In the genomic region with DNA sequence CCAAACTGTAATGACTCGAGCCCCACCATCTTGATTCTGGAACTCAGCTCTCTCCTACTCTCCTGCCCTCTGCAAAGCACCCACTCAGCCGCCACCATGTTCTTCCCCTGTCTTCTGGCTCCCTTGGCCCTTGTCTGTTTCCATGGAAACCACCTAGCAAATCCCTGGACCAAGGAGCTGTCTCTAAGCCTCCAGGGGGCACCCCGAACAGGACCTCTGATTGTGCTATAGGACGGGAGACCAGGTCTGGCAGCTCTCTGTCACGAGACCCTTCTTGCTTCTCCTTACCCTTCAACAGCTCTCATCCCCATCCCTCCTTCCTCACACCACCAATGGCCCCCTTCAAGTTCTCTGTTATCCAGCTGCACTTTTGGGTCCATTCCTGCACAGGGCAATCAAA, we compare ENCODE assay signal across 18 cellular contexts.
DNase-seq lines count a peak whose midpoint lies in the region; ATAC-seq and TF ChIP-seq lines count a peak whose summit lies in the region.
"Had no signal": no experiment of that assay in that cellular context is flagged by ENCODE, and none has a peak within 500 bp of the region (broad histone marks: within the 10 kb centered on the region; RNA-seq: fewer than 3 reads in every experiment).

No MANE protein-coding gene starts in this region.

- H3K36me3 ChIP-seq in H7 (replicated peaks; ENCODE audit: control insufficient read depth, insufficient read depth, low read length) (no peaks in the 10 kb centered on the region), iPS DF 6.9 (ENCODE audit: control insufficient read depth, insufficient read depth, low read length) (no peaks in the 10 kb centered on the region), neuronal stem cell (replicated peaks in 1 of 2; ENCODE audit: control insufficient read depth in 2 of 2, insufficient read depth in 2 of 2, low read length in 2 of 2) (no peaks in the 10 kb centered on the region)
- H3K36me3 ChIP-seq: BLaER1 treated with 17β-estradiol and CSF1 and Interleukin-3, amounts not matched to agents 10 nM and 100 nM; SJCRH30 had no signal

- no peak overlapping the region for H4K8ac ChIP-seq in neuronal stem cell (ENCODE audit: low read depth, low read length)

- POLR2A ChIA-PET in WTC11 (lab: Charles Lee): no interaction called here

- H3K4me3 Mint-ChIP-seq in WTC11: no peak overlapping the region
- H3K4me3 Mint-ChIP-seq: CD8-positive, alpha-beta T cell had no signal

- H3K4me1 Mint-ChIP-seq in WTC11: 0 out of 2 replicates have a peak, but pooled peaks cover 2% of the 10 kb centered on the region

- H3K4me1 ChIP-seq in iPS DF 6.9 (ENCODE audit: control insufficient read depth, insufficient read depth, low read length) (no peaks in the 10 kb centered on the region; the same call in 1 of the 2 replicates), neuronal stem cell (ENCODE audit: control insufficient read depth in 2 of 2, insufficient read depth in 1 of 2, low read depth in 1 of 2, low read length in 2 of 2) (peaks cover 0 to 2% of the 10 kb centered on the region in 2 donors)
- H3K4me1 ChIP-seq: SJCRH30 had no signal

- no peak overlapping the region for H3K27ac Mint-ChIP-seq in WTC11
- no peak overlapping the region for H3K27ac Mint-ChIP-seq in activated naive CD4-positive, alpha-beta T cell treated with anti-CD3 and anti-CD28 coated beads, Interleukin-2, amount 50 U/mL, for 72 hours
- H3K27ac Mint-ChIP-seq: CD8-positive, alpha-beta T cell had no signal

- H3K4me3 ChIP-seq in H7 (ENCODE audit: insufficient read depth, low read depth, low read length) (no peak overlapping the region), iPS DF 6.9 (ENCODE audit: low read length) (no peak overlapping the region), neuronal stem cell (ENCODE audit: low read length in 2 of 2) (no peak overlapping the region)
- H3K4me3 ChIP-seq: BLaER1 treated with 17β-estradiol and CSF1 and Interleukin-3, amounts not matched to agents 10 nM and 100 nM; PC-9; SJCRH30 had no signal

- no peak overlapping the region for H3K27ac ChIP-seq in iPS DF 6.9 (ENCODE audit: low read length)
- H3K27ac ChIP-seq in neuronal stem cell (replicated peaks; ENCODE audit: low read length): no peak overlapping the region
- H3K27ac ChIP-seq: BLaER1 treated with 17β-estradiol and CSF1 and Interleukin-3, amounts not matched to agents 10 nM and 100 nM; PC-9; SJCRH30 had no signal

- no peak overlapping the region for H3K14ac ChIP-seq in neuronal stem cell (ENCODE audit: low read length)

- no peaks in the 10 kb centered on the region for H3K79me1 ChIP-seq in neuronal stem cell (ENCODE audit: low read depth, low read length)

- H3K9me3 ChIP-seq in iPS DF 6.9 (ENCODE audit: control insufficient read depth, insufficient read depth, low read length) (no peaks in the 10 kb centered on the region), neuronal stem cell (replicated peaks in 1 of 2; ENCODE audit: control insufficient read depth in 2 of 2, insufficient read depth in 1 of 2, low read depth in 1 of 2, low read length in 2 of 2) (no peaks in the 10 kb centered on the region)
- H3K9me3 ChIP-seq: SJCRH30 had no signal

- H3K23ac ChIP-seq in neuronal stem cell (ENCODE audit: low read depth, low read length, poor library complexity): no peak overlapping the region

- H3K27me3 ChIP-seq in H7 (ENCODE audit: control insufficient read depth, insufficient read depth, low read length): no peaks in the 10 kb centered on the region
- H3K27me3 ChIP-seq in iPS DF 6.9 (ENCODE audit: control insufficient read depth, insufficient read depth, low read length): no peaks in the 10 kb centered on the region
- H3K27me3 ChIP-seq in neuronal stem cell (ENCODE audit: control insufficient read depth in 3 of 3, insufficient read depth in 3 of 3, low read depth in 1 of 3, low read length in 3 of 3): no peaks in the 10 kb centered on the region
- H3K27me3 ChIP-seq: SJCRH30 had no signal

- DNase-seq in H7: peak; percentile 86
- DNase-seq in WTC11 (ENCODE audit: low spot score): peak; percentile 57
- DNase-seq in iPS DF 6.9 (ENCODE audit: low read depth, low spot score): peak; percentile 13
- DNase-seq in neuronal stem cell (ENCODE audit: low spot score): peak; percentile 8
- no peak for DNase-seq in activated CD4-positive, CD25-positive, alpha-beta regulatory T cell (lab: John Stamatoyannopoulos, UW)
- DNase-seq in activated naive CD4-positive, alpha-beta T cell treated with anti-CD3 and anti-CD28 coated beads, Interleukin-2, amount 50 U/mL, for 72 hours (ENCODE audit: low spot score in 2 of 2): no peak
- DNase-seq in NCI-H1105 treated with DMSO at 0.1 percent for 48 hours (lab: John Stamatoyannopoulos, UW): no peak
- DNase-seq: CD8-positive, alpha-beta T cell; DMS53; HCEC 1CT; MM.1S; NCI-H1105; NCI-H1694; NCI-H2081 treated with DMSO at 0.1 percent for 48 hours; NCI-H226; PC-9; SJCRH30 had no signal

- no peak overlapping the region for H3K4me2 ChIP-seq in neuronal stem cell (ENCODE audit: insufficient read depth, low read length, poor library complexity, severe bottlenecking)
- H3K4me2 ChIP-seq: BLaER1 treated with 17β-estradiol and CSF1 and Interleukin-3, amounts not matched to agents 10 nM and 100 nM; PC-9 had no signal

- no CpG with 5 or more reads among the region's 5 CpGs for WGBS in iPS DF 6.9 (ENCODE audit: insufficient coverage, insufficient read length)
- WGBS in neuronal stem cell (ENCODE audit: extremely low coverage in 2 of 2, insufficient read length in 2 of 2, insufficient replicate concordance in 1 of 2), 2 donors: no CpG with 5 or more reads among the region's 5 CpGs

- H4K91ac ChIP-seq in neuronal stem cell (ENCODE audit: low read depth, low read length, poor library complexity): no peak overlapping the region

- H2AK5ac ChIP-seq in neuronal stem cell (ENCODE audit: low read depth, low read length): no peak overlapping the region

- no peak overlapping the region for H3K9ac ChIP-seq in neuronal stem cell (ENCODE audit: low read depth, low read length, poor library complexity)
- H3K9ac ChIP-seq: BLaER1 treated with 17β-estradiol and CSF1 and Interleukin-3, amounts not matched to agents 10 nM and 100 nM had no signal

- no peaks in the 10 kb centered on the region for H3K27me3 Mint-ChIP-seq in WTC11 (ENCODE audit: low read depth)

- H3K4ac ChIP-seq in neuronal stem cell (ENCODE audit: low read length): no peak overlapping the region

- H2BK5ac ChIP-seq in neuronal stem cell (ENCODE audit: low read length): no peak overlapping the region

- no peaks in the 10 kb centered on the region for H3K9me3 Mint-ChIP-seq in WTC11
- H3K9me3 Mint-ChIP-seq in activated naive CD4-positive, alpha-beta T cell treated with anti-CD3 and anti-CD28 coated beads, Interleukin-2, amount 50 U/mL, for 72 hours: no peaks in the 10 kb centered on the region

- peak overlapping the region; percentile 33 for H3K18ac ChIP-seq in neuronal stem cell (ENCODE audit: low read length)

- no peaks in the 10 kb centered on the region for H3K36me3 Mint-ChIP-seq in WTC11
- H3K36me3 Mint-ChIP-seq in activated naive CD4-positive, alpha-beta T cell treated with anti-CD3 and anti-CD28 coated beads, Interleukin-2, amount 50 U/mL, for 72 hours: no peaks in the 10 kb centered on the region
- H3K36me3 Mint-ChIP-seq: CD8-positive, alpha-beta T cell had no signal

- H2BK12ac ChIP-seq in neuronal stem cell (ENCODE audit: low read length): no peak overlapping the region

- TF ChIP-seq CTCF in WTC11 (IDR thresholded peaks at IDR 0.05): no peak

- no peak overlapping the region for H2BK120ac ChIP-seq in neuronal stem cell (ENCODE audit: low read depth, low read length)

- CTCF ChIA-PET in WTC11 (lab: Charles Lee): interaction anchor here (0.8 to 2.2 kb wide), 8 partner anchors 9 to 1371 kb away, joined by 3 to 17 read pairs (median 4); no protein-coding TSS in a partner anchor

- peak; percentile 91 for ATAC-seq in WTC11
- no peak for ATAC-seq in activated naive CD4-positive, alpha-beta T cell treated with anti-CD3 and anti-CD28 coated beads, Interleukin-2, amount 50 U/mL, for 72 hours
- ATAC-seq: CD8-positive, alpha-beta T cell had no signal

- no peak overlapping the region for H2AFZ ChIP-seq in neuronal stem cell (ENCODE audit: low read length)
- H2AFZ ChIP-seq: PC-9 had no signal

- no peak overlapping the region for H2BK15ac ChIP-seq in neuronal stem cell (ENCODE audit: low read length)

TF ChIP-seq in WTC11, 78 proteins besides CTCF, POLR2A, EP300 and RAD21:
- TF ChIP-seq, protein P1, sequence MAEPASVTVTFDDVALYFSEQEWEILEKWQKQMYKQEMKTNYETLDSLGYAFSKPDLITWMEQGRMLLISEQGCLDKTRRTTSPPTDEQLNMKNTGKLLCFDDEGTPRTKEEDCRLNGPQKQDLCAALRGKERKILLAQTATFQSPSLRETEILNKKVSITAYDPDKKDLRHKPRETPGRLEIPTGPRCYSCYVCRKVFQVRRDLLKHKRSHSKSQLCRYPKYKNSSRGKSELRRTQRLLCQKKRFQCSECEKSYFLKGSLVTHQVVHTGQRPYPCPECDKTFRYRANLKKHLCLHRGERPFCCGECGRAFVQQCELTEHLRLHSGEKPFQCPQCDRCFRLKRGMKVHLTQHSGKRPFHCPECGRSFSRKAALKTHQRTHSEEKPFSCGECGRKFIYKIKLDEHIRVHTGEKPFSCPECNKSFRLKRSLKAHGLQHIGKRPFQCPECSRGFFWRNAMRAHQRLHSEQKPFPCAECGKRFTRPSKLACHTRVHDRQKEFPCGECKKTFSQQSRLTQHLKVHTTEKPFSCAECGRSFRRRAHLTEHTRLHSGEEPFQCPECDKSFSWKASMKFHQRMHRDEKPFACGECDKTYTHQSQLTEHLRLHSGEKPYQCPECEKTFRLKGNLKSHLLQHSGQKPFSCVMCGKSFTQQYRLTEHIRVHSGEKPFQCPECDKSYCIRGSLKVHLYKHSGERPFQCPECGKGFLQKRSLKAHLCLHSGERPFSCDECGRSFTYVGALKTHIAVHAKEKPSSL (CRISPR knock-in tag; conservative IDR thresholded peaks at IDR 0.05): no peak
- no peak for TF ChIP-seq TP53 (CRISPR knock-in tag; IDR thresholded peaks at IDR 0.05)
- TF ChIP-seq, protein P2, sequence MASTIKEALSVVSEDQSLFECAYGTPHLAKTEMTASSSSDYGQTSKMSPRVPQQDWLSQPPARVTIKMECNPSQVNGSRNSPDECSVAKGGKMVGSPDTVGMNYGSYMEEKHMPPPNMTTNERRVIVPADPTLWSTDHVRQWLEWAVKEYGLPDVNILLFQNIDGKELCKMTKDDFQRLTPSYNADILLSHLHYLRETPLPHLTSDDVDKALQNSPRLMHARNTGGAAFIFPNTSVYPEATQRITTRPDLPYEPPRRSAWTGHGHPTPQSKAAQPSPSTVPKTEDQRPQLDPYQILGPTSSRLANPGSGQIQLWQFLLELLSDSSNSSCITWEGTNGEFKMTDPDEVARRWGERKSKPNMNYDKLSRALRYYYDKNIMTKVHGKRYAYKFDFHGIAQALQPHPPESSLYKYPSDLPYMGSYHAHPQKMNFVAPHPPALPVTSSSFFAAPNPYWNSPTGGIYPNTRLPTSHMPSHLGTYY (CRISPR knock-in tag; IDR thresholded peaks at IDR 0.05): no peak

Comparison
In these comparisons a context has a peak if more than half of its experiments do, and no peak if none do; other contexts are left out.
1. DNase-seq: peak in H7 (single experiment), WTC11 (single experiment), iPS DF 6.9 (single experiment) and neuronal stem cell (single experiment); none in activated CD4-positive, CD25-positive, alpha-beta regulatory T cell (0 of 4), activated naive CD4-positive, alpha-beta T cell treated with anti-CD3 and anti-CD28 coated beads, Interleukin-2, amount 50 U/mL, for 72 hours (0 of 2) and NCI-H1105 treated with DMSO at 0.1 percent for 48 hours (single experiment).